13 cellular contexts compared by ENCODE assay signal in the genomic region with DNA sequence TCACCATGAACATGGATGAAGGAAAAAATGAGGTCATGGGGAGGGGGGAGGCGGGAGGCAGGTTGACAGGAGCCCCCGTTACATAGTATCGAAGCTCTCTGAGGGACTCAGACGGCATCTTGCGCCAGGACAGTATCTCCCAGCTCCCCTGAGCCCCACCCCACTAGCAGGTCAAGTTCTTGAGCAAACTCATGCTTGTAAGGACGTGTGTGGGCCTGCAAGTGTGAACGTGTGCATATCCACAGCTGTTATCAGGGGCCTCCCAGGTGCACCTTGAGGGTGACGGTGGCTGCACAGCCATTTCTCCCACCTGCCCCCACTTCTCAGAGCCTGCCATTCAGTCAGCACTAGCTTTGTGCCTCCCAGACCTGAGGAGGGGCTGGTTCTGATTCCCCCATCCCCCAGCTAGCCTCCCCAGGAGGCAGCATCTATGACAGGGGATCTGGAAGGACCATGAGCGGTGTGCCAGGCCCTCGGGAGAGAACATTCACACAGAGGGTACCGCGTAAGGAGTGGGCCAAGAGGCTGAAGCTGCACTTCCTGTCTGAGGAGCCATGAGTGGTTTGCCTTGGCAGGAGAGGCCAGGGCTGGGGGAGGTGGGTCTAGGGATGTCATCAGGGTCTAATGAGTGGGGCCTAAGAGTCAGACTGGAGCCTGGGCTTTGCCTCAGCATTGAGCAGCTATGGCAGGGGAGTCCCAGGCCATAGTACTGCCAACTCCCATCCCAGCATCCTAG. TPM values are rescaled to one million over a fixed set of nuclear protein-coding genes. Genes with fewer than 3 reads are reported as not detected.
A peak's percentile ranks its signal among the peaks of the same experiment; 100 is the strongest.
DNase-seq lines count a peak whose midpoint lies in the region; ATAC-seq and TF ChIP-seq lines count a peak whose summit lies in the region.
"Had no signal": no experiment of that assay in that cellular context is flagged by ENCODE, and none has a peak within 500 bp of the region (broad histone marks: within the 10 kb centered on the region; RNA-seq: fewer than 3 reads in every experiment).

No MANE protein-coding gene starts in this region.

- no peak for TF ChIP-seq RAD21 in neural cell (conservative IDR thresholded peaks at IDR 0.05)

- CTCF ChIA-PET in A673 (lab: Charles Lee): no interaction called here

- H3K9me3 Mint-ChIP-seq in osteocyte (ENCODE audit: unreplicated experiment): no peaks in the 10 kb centered on the region
- H3K9me3 Mint-ChIP-seq: activated CD4-positive, alpha-beta T cell treated with anti-CD3 and anti-CD28 coated beads, Interleukin-2, amount 10 ng/mL, durations not matched to agents 7 days and 5 days had no signal

- no peaks in the 10 kb centered on the region for H3K36me3 Mint-ChIP-seq in osteocyte (ENCODE audit: unreplicated experiment)

- BruUV-seq in A673 (replicated peaks; lab: Mats Ljungman, UMichigan): no TSS peak

- peaks cover 64% of the 10 kb centered on the region for H3K4me1 ChIP-seq in ACC112 (ENCODE audit: control insufficient read depth, insufficient read depth, low read length, unreplicated experiment)
- no peaks in the 10 kb centered on the region for H3K4me1 ChIP-seq in A673 (ENCODE audit: insufficient read depth, low read length, poor library complexity, severe bottlenecking)

- intact Hi-C loops in A673 (cut with micrococcal nuclease; ENCODE audit: unreplicated experiment): no loop called here

- H3K4me1 Mint-ChIP-seq in osteocyte (ENCODE audit: unreplicated experiment): peaks cover 34% of the 10 kb centered on the region

- H3K9me3 ChIP-seq in neural cell (ENCODE audit: low read length): no peaks in the 10 kb centered on the region
- H3K9me3 ChIP-seq in A673 (ENCODE audit: low read depth, low read length, poor library complexity, severe bottlenecking): no peaks in the 10 kb centered on the region

- H3K9me2 ChIP-seq in neural cell (ENCODE audit: insufficient read depth, low read length): no peaks in the 10 kb centered on the region

- peaks cover 23% of the 10 kb centered on the region for H3K27me3 Mint-ChIP-seq in osteocyte (ENCODE audit: unreplicated experiment)

- H3K36me3 ChIP-seq in ACC112 (ENCODE audit: insufficient read depth, low read length) (no peaks in the 10 kb centered on the region), neural cell (ENCODE audit: insufficient read depth, low read length) (no peaks in the 10 kb centered on the region), A673 (ENCODE audit: insufficient read depth, low read length, poor library complexity, severe bottlenecking) (no peaks in the 10 kb centered on the region)

- no peak overlapping the region for H3K27ac Mint-ChIP-seq in osteocyte (ENCODE audit: unreplicated experiment)
- H3K27ac Mint-ChIP-seq: activated CD4-positive, alpha-beta T cell treated with anti-CD3 and anti-CD28 coated beads, Interleukin-2, amount 10 ng/mL, durations not matched to agents 7 days and 5 days had no signal

- TF ChIP-seq EP300 in neural cell (conservative IDR thresholded peaks at IDR 0.05; ENCODE audit: poor library complexity, severe bottlenecking): no peak

- no peak for ATAC-seq in GM21786 (IDR thresholded peaks at IDR 0.05; ENCODE audit: unreplicated experiment)

- H3K9ac ChIP-seq in neural cell (ENCODE audit: low read length): peak overlapping the region; percentile 89

- TF ChIP-seq CTCF in neural cell (IDR thresholded peaks at IDR 0.05; ENCODE audit: poor library complexity, severe bottlenecking) (no peak), osteocyte (IDR thresholded peaks at IDR 0.05) (no peak), A673 (conservative IDR thresholded peaks at IDR 0.05; ENCODE audit: low read depth, low read length) (no peak)

- H2AFZ ChIP-seq in ACC112 (ENCODE audit: low read length, unreplicated experiment) (no peak overlapping the region), neural cell (ENCODE audit: low read depth, low read length) (no peak overlapping the region)

- H4K20me1 ChIP-seq in neural cell (ENCODE audit: insufficient read depth): no peaks in the 10 kb centered on the region

- no peaks in the 10 kb centered on the region for H3F3A ChIP-seq in neural cell (ENCODE audit: insufficient read depth, low read length, poor library complexity, severe bottlenecking)

- H3K4me2 ChIP-seq in neural cell (ENCODE audit: low read length): no peak overlapping the region

- DNase-seq in NAMALWA (ENCODE audit: low spot score): peak; percentile 15
- DNase-seq in dermis blood vessel endothelial cell: peak; percentile 67
- no peak for DNase-seq in DMS 273 (lab: John Stamatoyannopoulos, UW; ENCODE audit: unreplicated experiment)
- DNase-seq in osteocyte (ENCODE audit: extremely low spot score, unreplicated experiment): no peak
- no peak for DNase-seq in A673 (ENCODE audit: low spot score)
- DNase-seq: activated CD4-positive, alpha-beta T cell treated with anti-CD3 and anti-CD28 coated beads, Interleukin-2, amount 10 ng/mL, durations not matched to agents 7 days and 5 days; C1 segment of cervical spinal cord; erythroblast had no signal

- H3K79me2 ChIP-seq in ACC112 (ENCODE audit: control insufficient read depth, insufficient read depth, low read length, unreplicated experiment) (peaks cover 19% of the 10 kb centered on the region), neural cell (replicated peaks; ENCODE audit: insufficient read depth, low read length) (peaks cover 15% of the 10 kb centered on the region)

- no peak overlapping the region for H3K4me3 ChIP-seq in ACC112 (ENCODE audit: low read depth, low read length)
- H3K4me3 ChIP-seq in neural cell (ENCODE audit: low read length): peak overlapping the region; percentile 84
- H3K4me3 ChIP-seq in A673 (ENCODE audit: low read depth, low read length, poor library complexity, severe bottlenecking): no peak overlapping the region

- H3K27ac ChIP-seq in ACC112 (ENCODE audit: low read depth, low read length): 0 out of 2 replicates have a peak overlapping the region, but pooled peaks have one; percentile 2
- H3K27ac ChIP-seq in neural cell (ENCODE audit: low read length): no peak overlapping the region
- no peak overlapping the region for H3K27ac ChIP-seq in A673 (ENCODE audit: low read depth, low read length, poor library complexity, severe bottlenecking)

- H3K4me3 Mint-ChIP-seq in osteocyte (ENCODE audit: unreplicated experiment): no peak overlapping the region
- H3K4me3 Mint-ChIP-seq: activated CD4-positive, alpha-beta T cell treated with anti-CD3 and anti-CD28 coated beads, Interleukin-2, amount 10 ng/mL, durations not matched to agents 7 days and 5 days had no signal

- no peaks in the 10 kb centered on the region for H3K27me3 ChIP-seq in ACC112 (ENCODE audit: insufficient read depth, low read length)
- no peaks in the 10 kb centered on the region for H3K27me3 ChIP-seq in neural cell (ENCODE audit: insufficient read depth, low read depth, low read length)
- H3K27me3 ChIP-seq in A673 (replicated peaks; ENCODE audit: insufficient read depth, low read depth, low read length, poor library complexity): no peaks in the 10 kb centered on the region

- POLR2A ChIA-PET in A673 (lab: Charles Lee; ENCODE audit: low non-redundant PET): no interaction called here

TF ChIP-seq in neural cell, 6 proteins besides CTCF, POLR2A, EP300 and RAD21:
- TF ChIP-seq, protein P1, sequence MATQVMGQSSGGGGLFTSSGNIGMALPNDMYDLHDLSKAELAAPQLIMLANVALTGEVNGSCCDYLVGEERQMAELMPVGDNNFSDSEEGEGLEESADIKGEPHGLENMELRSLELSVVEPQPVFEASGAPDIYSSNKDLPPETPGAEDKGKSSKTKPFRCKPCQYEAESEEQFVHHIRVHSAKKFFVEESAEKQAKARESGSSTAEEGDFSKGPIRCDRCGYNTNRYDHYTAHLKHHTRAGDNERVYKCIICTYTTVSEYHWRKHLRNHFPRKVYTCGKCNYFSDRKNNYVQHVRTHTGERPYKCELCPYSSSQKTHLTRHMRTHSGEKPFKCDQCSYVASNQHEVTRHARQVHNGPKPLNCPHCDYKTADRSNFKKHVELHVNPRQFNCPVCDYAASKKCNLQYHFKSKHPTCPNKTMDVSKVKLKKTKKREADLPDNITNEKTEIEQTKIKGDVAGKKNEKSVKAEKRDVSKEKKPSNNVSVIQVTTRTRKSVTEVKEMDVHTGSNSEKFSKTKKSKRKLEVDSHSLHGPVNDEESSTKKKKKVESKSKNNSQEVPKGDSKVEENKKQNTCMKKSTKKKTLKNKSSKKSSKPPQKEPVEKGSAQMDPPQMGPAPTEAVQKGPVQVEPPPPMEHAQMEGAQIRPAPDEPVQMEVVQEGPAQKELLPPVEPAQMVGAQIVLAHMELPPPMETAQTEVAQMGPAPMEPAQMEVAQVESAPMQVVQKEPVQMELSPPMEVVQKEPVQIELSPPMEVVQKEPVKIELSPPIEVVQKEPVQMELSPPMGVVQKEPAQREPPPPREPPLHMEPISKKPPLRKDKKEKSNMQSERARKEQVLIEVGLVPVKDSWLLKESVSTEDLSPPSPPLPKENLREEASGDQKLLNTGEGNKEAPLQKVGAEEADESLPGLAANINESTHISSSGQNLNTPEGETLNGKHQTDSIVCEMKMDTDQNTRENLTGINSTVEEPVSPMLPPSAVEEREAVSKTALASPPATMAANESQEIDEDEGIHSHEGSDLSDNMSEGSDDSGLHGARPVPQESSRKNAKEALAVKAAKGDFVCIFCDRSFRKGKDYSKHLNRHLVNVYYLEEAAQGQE (IDR thresholded peaks at IDR 0.05; ENCODE audit: borderline replicate concordance): no peak
- TF ChIP-seq POLR2AphosphoS5 (IDR thresholded peaks at IDR 0.05) (no peak), TAF1 (IDR thresholded peaks at IDR 0.05; ENCODE audit: low read depth) (no peak), EZH2 (IDR thresholded peaks at IDR 0.05; ENCODE audit: borderline replicate concordance, insufficient read depth, low read length, poor library complexity, severe bottlenecking) (no peak), MXI1 (conservative IDR thresholded peaks at IDR 0.05; ENCODE audit: poor library complexity, severe bottlenecking) (no peak), SMC3 (conservative IDR thresholded peaks at IDR 0.05; ENCODE audit: poor library complexity) (no peak)

RNA-seq across cellular contexts. Expression of a gene that starts 2.9 kb away (rescaled TPM):
- 44.6 and 79.4 TPM in 2 replicates for total RNA-seq in dermis blood vessel endothelial cell
- polyA plus RNA-seq in neural cell: 17.0 and 20.4 TPM in 2 replicates
- polyA minus RNA-seq in neural cell: 23.3 and 28.0 TPM in 2 replicates
- total RNA-seq in osteocyte: 11.8 and 12.9 TPM in 2 replicates
- total RNA-seq in A673 (2021): 3.9 and 7.8 TPM in 2 replicates
- total RNA-seq: activated CD4-positive, alpha-beta T cell treated with anti-CD3 and anti-CD28 coated beads, Interleukin-2, amount 10 ng/mL, durations not matched to agents 7 days and 5 days had no signal

RNA-seq across cellular contexts. Expression of a gene that starts 33.4 kb away (rescaled TPM):
- total RNA-seq in dermis blood vessel endothelial cell (not detected in 2 replicates), osteocyte (not detected in 2 replicates), A673 (2021) (not detected in 2 replicates)
- not detected in 2 replicates for polyA plus RNA-seq in neural cell
- 0.24 TPM in 1 of 2 replicates, not detected in the other for polyA minus RNA-seq in neural cell
- total RNA-seq: activated CD4-positive, alpha-beta T cell treated with anti-CD3 and anti-CD28 coated beads, Interleukin-2, amount 10 ng/mL, durations not matched to agents 7 days and 5 days had no signal
- polyA plus RNA-seq: liver had no signal

RNA-seq across cellular contexts. Expression of a gene that starts 47.1 kb away (rescaled TPM):
- total RNA-seq in dermis blood vessel endothelial cell: not detected in 2 replicates
- polyA plus RNA-seq in neural cell: 0.66 TPM in 1 of 2 replicates, not detected in the other
- 0.81 and 5.1 TPM in 2 replicates for polyA minus RNA-seq in neural cell
- total RNA-seq in osteocyte: 3.9 and 4.5 TPM in 2 replicates
- total RNA-seq in A673 (2021): 0.31 TPM in 1 of 2 replicates, not detected in the other
- total RNA-seq: activated CD4-positive, alpha-beta T cell treated with anti-CD3 and anti-CD28 coated beads, Interleukin-2, amount 10 ng/mL, durations not matched to agents 7 days and 5 days; HT-29 had no signal

Comparison
In these comparisons a context has a peak if more than half of its experiments do, and no peak if none do; other contexts are left out.
1. DNase-seq: peak in NAMALWA (single experiment) and dermis blood vessel endothelial cell (single experiment); none in DMS 273 (single experiment), osteocyte (single experiment) and A673 (single experiment).